Comparison of ENCODE assay signal across 8 cellular contexts in genomic region chr20:31669876-31670275, GRCh38. TPM values are rescaled to one million over a fixed set of nuclear protein-coding genes. Genes with fewer than 3 reads are reported as not detected.
DNase-seq lines count a peak whose midpoint lies in the region; ATAC-seq and TF ChIP-seq lines count a peak whose summit lies in the region.

No MANE protein-coding gene starts in this region.

- H3K4me3 Mint-ChIP-seq in HFFc6 (no peak overlapping the region), immature natural killer cell (peak overlapping the region; percentile 46 to 78 (median 67))
- H3K4me3 Mint-ChIP-seq in activated naive CD8-positive, alpha-beta T cell treated with anti-CD3 and anti-CD28 coated beads, Interleukin-2, amount 50 U/mL, for 24 hours = no peak overlapping the region
- no peak overlapping the region for H3K4me3 Mint-ChIP-seq in stimulated activated memory B cell treated with anti-CD40 and anti-IgM and Interleukin-4, amounts not matched to agents 10 μg/mL and 1 μg/mL and 100 μg/mL, for 72 hours

- no peak for DNase-seq in HFFc6
- DNase-seq in activated naive CD8-positive, alpha-beta T cell treated with anti-CD3 and anti-CD28 coated beads, Interleukin-2, amount 50 U/mL, for 24 hours = no peak
- no peak for DNase-seq in immature natural killer cell
- no peak for DNase-seq in NCI-H2107 (lab: John Stamatoyannopoulos, UW)
- DNase-seq in DMS 273 treated with DMSO at 0.1 percent for 48 hours (lab: John Stamatoyannopoulos, UW) = no peak

- H3K27ac Mint-ChIP-seq in HFFc6 (peak overlapping the region; percentile 21; the same call in 1 of the 2 replicates), immature natural killer cell (peak overlapping the region; percentile 88 to 99 (median 96))
- peak overlapping the region; percentile 79 for H3K27ac Mint-ChIP-seq in activated naive CD8-positive, alpha-beta T cell treated with anti-CD3 and anti-CD28 coated beads, Interleukin-2, amount 50 U/mL, for 24 hours
- peak overlapping the region; percentile 69 for H3K27ac Mint-ChIP-seq in stimulated activated memory B cell treated with anti-CD40 and anti-IgM and Interleukin-4, amounts not matched to agents 10 μg/mL and 1 μg/mL and 100 μg/mL, for 72 hours

- no peaks in the 10 kb centered on the region for H3K9me3 Mint-ChIP-seq in HFFc6
- no peaks in the 10 kb centered on the region for H3K9me3 Mint-ChIP-seq in activated naive CD8-positive, alpha-beta T cell treated with anti-CD3 and anti-CD28 coated beads, Interleukin-2, amount 50 U/mL, for 24 hours
- H3K9me3 Mint-ChIP-seq in immature natural killer cell = no peaks in the 10 kb centered on the region
- H3K9me3 Mint-ChIP-seq in stimulated activated memory B cell treated with anti-CD40 and anti-IgM and Interleukin-4, amounts not matched to agents 10 μg/mL and 1 μg/mL and 100 μg/mL, for 72 hours = no peaks in the 10 kb centered on the region

- TF ChIP-seq CTCF in HFFc6 (IDR thresholded peaks at IDR 0.05) = no peak

- H3K36me3 Mint-ChIP-seq in HFFc6 (ENCODE audit: low read depth) (peaks cover 35% of the 10 kb centered on the region), immature natural killer cell (peaks cover 0 to 25% (median 13%) of the 10 kb centered on the region in 3 donors)
- H3K36me3 Mint-ChIP-seq in activated naive CD8-positive, alpha-beta T cell treated with anti-CD3 and anti-CD28 coated beads, Interleukin-2, amount 50 U/mL, for 24 hours (ENCODE audit: low read depth) = peaks cover 84% of the 10 kb centered on the region
- H3K36me3 Mint-ChIP-seq in stimulated activated memory B cell treated with anti-CD40 and anti-IgM and Interleukin-4, amounts not matched to agents 10 μg/mL and 1 μg/mL and 100 μg/mL, for 72 hours = peaks cover 62% of the 10 kb centered on the region

- H3K4me1 Mint-ChIP-seq in HFFc6 (ENCODE audit: low read depth) = peaks cover 39% of the 10 kb centered on the region
- peaks cover 89% of the 10 kb centered on the region for H3K4me1 Mint-ChIP-seq in activated naive CD8-positive, alpha-beta T cell treated with anti-CD3 and anti-CD28 coated beads, Interleukin-2, amount 50 U/mL, for 24 hours
- peaks cover 95% of the 10 kb centered on the region in 2 donors for H3K4me1 Mint-ChIP-seq in immature natural killer cell
- peaks cover 63% of the 10 kb centered on the region for H3K4me1 Mint-ChIP-seq in stimulated activated memory B cell treated with anti-CD40 and anti-IgM and Interleukin-4, amounts not matched to agents 10 μg/mL and 1 μg/mL and 100 μg/mL, for 72 hours

- ATAC-seq in activated naive CD8-positive, alpha-beta T cell treated with anti-CD3 and anti-CD28 coated beads, Interleukin-2, amount 50 U/mL, for 24 hours = no peak
- no peak for ATAC-seq in stimulated activated memory B cell treated with anti-CD40 and anti-IgM and Interleukin-4, amounts not matched to agents 10 μg/mL and 1 μg/mL and 100 μg/mL, for 72 hours
- ATAC-seq in GM21381 (IDR thresholded peaks at IDR 0.05; ENCODE audit: unreplicated experiment) (no peak), GM18858 (IDR thresholded peaks at IDR 0.05; ENCODE audit: unreplicated experiment) (no peak)

- H3K27me3 Mint-ChIP-seq in HFFc6 (ENCODE audit: insufficient read depth) (peaks cover 6% of the 10 kb centered on the region), immature natural killer cell (ENCODE audit: low read depth in 3 of 3) (peaks cover 7 to 12% (median 12%) of the 10 kb centered on the region in 3 donors)
- H3K27me3 Mint-ChIP-seq in activated naive CD8-positive, alpha-beta T cell treated with anti-CD3 and anti-CD28 coated beads, Interleukin-2, amount 50 U/mL, for 24 hours = peaks cover 2% of the 10 kb centered on the region
- H3K27me3 Mint-ChIP-seq in stimulated activated memory B cell treated with anti-CD40 and anti-IgM and Interleukin-4, amounts not matched to agents 10 μg/mL and 1 μg/mL and 100 μg/mL, for 72 hours = no peaks in the 10 kb centered on the region

RNA-seq across cellular contexts. Expression of gene COX4I2, which starts 32.2 kb away (rescaled TPM):
- not detected for total RNA-seq in HFFc6 (2021; fragmentation: NEBNext Ultra II Directional; extraction: Animal tissue kit (Norgen Biotek cat#: 25700))
- polyA plus RNA-seq in immature natural killer cell = not detected

RNA-seq across cellular contexts. Expression of gene BCL2L1, which starts 52.8 kb away (rescaled TPM):
- 100 to 1,000 TPM; 111 to 122 (median 117) TPM for total RNA-seq in HFFc6 (2021; fragmentation: NEBNext Ultra II Directional; extraction: Animal tissue kit (Norgen Biotek cat#: 25700))
- polyA plus RNA-seq in immature natural killer cell = 10 to 100 TPM; 30.9 to 60.4 (median 39.3) TPM

Comparison
In these comparisons a context has a peak if more than half of its experiments do, and no peak if none do; other contexts are left out.
1. H3K27ac Mint-ChIP-seq: peak in every context shown above with its lines; median percentile 96 in immature natural killer cell; 79 in activated naive CD8-positive, alpha-beta T cell treated with anti-CD3 and anti-CD28 coated beads, Interleukin-2, amount 50 U/mL, for 24 hours; 69 in stimulated activated memory B cell treated with anti-CD40 and anti-IgM and Interleukin-4, amounts not matched to agents 10 μg/mL and 1 μg/mL and 100 μg/mL, for 72 hours; 21 in HFFc6.
2. H3K4me3 Mint-ChIP-seq: peak in immature natural killer cell (5 of 5); none in HFFc6 (single experiment), activated naive CD8-positive, alpha-beta T cell treated with anti-CD3 and anti-CD28 coated beads, Interleukin-2, amount 50 U/mL, for 24 hours (single experiment) and stimulated activated memory B cell treated with anti-CD40 and anti-IgM and Interleukin-4, amounts not matched to agents 10 μg/mL and 1 μg/mL and 100 μg/mL, for 72 hours (single experiment).